8 cellular contexts compared by ENCODE assay signal in the genomic region with DNA sequence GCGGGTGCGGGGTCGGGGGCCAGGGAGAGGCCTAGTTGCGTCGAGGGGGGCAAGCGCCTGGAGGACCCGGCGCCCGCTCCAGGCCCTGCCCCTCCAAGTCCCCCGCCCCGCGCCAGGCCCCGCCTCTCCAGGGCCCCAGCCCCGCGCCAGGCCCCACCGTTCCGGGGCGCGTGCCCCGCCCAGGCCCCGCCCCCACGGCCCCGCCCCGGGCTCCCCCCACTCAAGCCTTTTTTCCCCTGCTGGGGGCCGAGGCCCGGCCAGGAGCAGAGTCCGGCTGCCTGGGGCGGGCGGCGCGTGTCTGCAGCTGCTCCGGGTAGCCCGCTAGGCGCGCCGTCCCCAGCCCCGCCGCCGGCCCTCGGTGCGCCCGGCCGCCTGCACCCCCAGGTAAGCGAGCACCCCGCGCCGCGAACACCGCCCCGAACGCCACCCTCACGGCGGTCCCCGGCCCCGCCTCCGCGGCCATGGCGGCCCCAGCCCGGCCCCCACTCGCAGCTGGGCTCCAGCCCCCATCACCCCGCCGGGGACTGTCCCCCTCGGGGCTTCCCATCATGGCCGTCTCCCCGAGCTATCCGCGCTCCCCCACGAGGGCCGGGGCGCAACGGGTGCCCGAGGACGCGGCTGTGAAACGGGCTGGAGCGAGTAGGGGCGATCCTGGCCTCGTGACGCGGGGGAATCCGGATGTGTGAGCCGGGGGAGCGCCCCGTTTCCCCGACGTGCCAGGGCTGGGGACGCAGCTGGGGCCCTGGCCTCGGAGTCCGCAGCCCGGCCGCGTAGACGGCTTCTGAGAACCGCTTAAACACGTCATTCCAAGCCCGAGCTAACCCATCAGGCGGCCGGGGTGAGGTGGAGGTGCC. TPM values are rescaled to one million over a fixed set of nuclear protein-coding genes. Genes with fewer than 3 reads are reported as not detected.
DNase-seq lines count a peak whose midpoint lies in the region; ATAC-seq and TF ChIP-seq lines count a peak whose summit lies in the region.

A gene with protein sequence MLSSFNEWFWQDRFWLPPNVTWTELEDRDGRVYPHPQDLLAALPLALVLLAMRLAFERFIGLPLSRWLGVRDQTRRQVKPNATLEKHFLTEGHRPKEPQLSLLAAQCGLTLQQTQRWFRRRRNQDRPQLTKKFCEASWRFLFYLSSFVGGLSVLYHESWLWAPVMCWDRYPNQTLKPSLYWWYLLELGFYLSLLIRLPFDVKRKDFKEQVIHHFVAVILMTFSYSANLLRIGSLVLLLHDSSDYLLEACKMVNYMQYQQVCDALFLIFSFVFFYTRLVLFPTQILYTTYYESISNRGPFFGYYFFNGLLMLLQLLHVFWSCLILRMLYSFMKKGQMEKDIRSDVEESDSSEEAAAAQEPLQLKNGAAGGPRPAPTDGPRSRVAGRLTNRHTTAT (plus strand): TSS at position 260 of the 854 bp plus-strand sequence. CDS start 41,707 bp downstream, outside the sequence.

- no peaks in the 10 kb centered on the region for H3K9me3 Mint-ChIP-seq in activated T-helper 2 cell treated with anti-CD3 and anti-CD28 coated beads, Interferon-gamma antibody, Interleukin-2, Interleukin-4, amounts not matched to agents 10 μg/mL and 5 μg/mL and 100 μg/mL, durations not matched to agents 14 hours and 24 hours and 36 hours
- H3K9me3 Mint-ChIP-seq in nephron progenitor cell = no peaks in the 10 kb centered on the region

- no peak within 1 kb of the TSS for H3K27ac ChIP-seq in PC-3 (ENCODE audit: low read length)

- H3K4me3 Mint-ChIP-seq in activated T-helper 2 cell treated with anti-CD3 and anti-CD28 coated beads, Interferon-gamma antibody, Interleukin-2, Interleukin-4, amounts not matched to agents 10 μg/mL and 5 μg/mL and 100 μg/mL, durations not matched to agents 14 hours and 24 hours and 36 hours (ENCODE audit: low read depth) = peak within 1 kb of the TSS; percentile 94
- H3K4me3 Mint-ChIP-seq in nephron progenitor cell = peak within 1 kb of the TSS; percentile 85

- POLR2A ChIA-PET in PC-3 (lab: Charles Lee; ENCODE audit: unreplicated experiment) = interaction anchor here (0.5 kb wide), 1 partner anchor 13 kb away, joined by 17 read pairs; no protein-coding TSS in a partner anchor

- CTCF ChIA-PET in PC-3 (lab: Charles Lee) = no interaction called here

- H3K9me2 ChIP-seq in PC-3 (replicated peaks; ENCODE audit: low read length) = no peaks in the 10 kb centered on the region

- H3K9me3 ChIP-seq in PC-3 (ENCODE audit: low read length) = no peaks in the 10 kb centered on the region

- peak within 1 kb of the TSS; percentile 91 for H3K27ac Mint-ChIP-seq in activated T-helper 2 cell treated with anti-CD3 and anti-CD28 coated beads, Interferon-gamma antibody, Interleukin-2, Interleukin-4, amounts not matched to agents 10 μg/mL and 5 μg/mL and 100 μg/mL, durations not matched to agents 14 hours and 24 hours and 36 hours
- H3K27ac Mint-ChIP-seq in nephron progenitor cell = peak within 1 kb of the TSS; percentile 61

- H3F3A ChIP-seq in PC-3 (ENCODE audit: low read length, unreplicated experiment) = no peaks in the 10 kb centered on the region

- no peaks in the 10 kb centered on the region for H4K20me1 ChIP-seq in PC-3 (ENCODE audit: low read length)

- H3K79me2 ChIP-seq in PC-3 (ENCODE audit: low read length) = no peaks in the 10 kb centered on the region

- H3K4me1 Mint-ChIP-seq in activated T-helper 2 cell treated with anti-CD3 and anti-CD28 coated beads, Interferon-gamma antibody, Interleukin-2, Interleukin-4, amounts not matched to agents 10 μg/mL and 5 μg/mL and 100 μg/mL, durations not matched to agents 14 hours and 24 hours and 36 hours (ENCODE audit: low read depth) = peaks cover 21% of the 10 kb centered on the region
- peaks cover 34% of the 10 kb centered on the region for H3K4me1 Mint-ChIP-seq in nephron progenitor cell

- H3K36me3 Mint-ChIP-seq in activated T-helper 2 cell treated with anti-CD3 and anti-CD28 coated beads, Interferon-gamma antibody, Interleukin-2, Interleukin-4, amounts not matched to agents 10 μg/mL and 5 μg/mL and 100 μg/mL, durations not matched to agents 14 hours and 24 hours and 36 hours (ENCODE audit: low read depth) = peaks cover 17% of the 10 kb centered on the region
- peaks cover 7% of the 10 kb centered on the region for H3K36me3 Mint-ChIP-seq in nephron progenitor cell (ENCODE audit: low read depth)

- peak within 1 kb of the TSS; percentile 68 for H3K9ac ChIP-seq in PC-3 (ENCODE audit: low read length)

- H3K4me3 ChIP-seq in PC-3 (ENCODE audit: low read length) (peak within 1 kb of the TSS; percentile 82), fibroblast of villous mesenchyme (ENCODE audit: low read depth, low read length) (peak within 1 kb of the TSS; percentile 61)

- no peaks in the 10 kb centered on the region for H3K36me3 ChIP-seq in PC-3 (ENCODE audit: low read depth, low read length)

- ATAC-seq in HG03095 (IDR thresholded peaks at IDR 0.05; ENCODE audit: unreplicated experiment) (peak; percentile 42), PC-3 (peak; percentile 56)

- peak within 1 kb of the TSS; percentile 98 for H2AFZ ChIP-seq in PC-3 (ENCODE audit: low read length)

- TF ChIP-seq CTCF in PC-3 (conservative IDR thresholded peaks at IDR 0.05; ENCODE audit: low read depth, low read length) (no peak), fibroblast of villous mesenchyme (IDR thresholded peaks at IDR 0.05; ENCODE audit: insufficient read depth, low read depth, low read length) (no peak), nephron progenitor cell (IDR thresholded peaks at IDR 0.05) (no peak)

- TF ChIP-seq POLR2A in GM18526 (IDR thresholded peaks at IDR 0.05; ENCODE audit: extremely low read depth, insufficient read length) = peak; percentile 54

- intact Hi-C loops in PC-3 (cut with micrococcal nuclease) = no loop called here
- intact Hi-C loops in activated T-helper 2 cell treated with anti-CD3 and anti-CD28 coated beads, Interferon-gamma antibody, Interleukin-2, Interleukin-4, amounts not matched to agents 10 μg/mL and 5 μg/mL and 100 μg/mL, durations not matched to agents 14 hours and 24 hours and 36 hours (cut with micrococcal nuclease) = loop anchor here (2.0 kb wide), 1 partner anchor 15 kb away; no protein-coding TSS in a partner anchor

- H3K4me1 ChIP-seq in PC-3 (ENCODE audit: insufficient read depth, low read length) = peaks cover 25% of the 10 kb centered on the region

- H3K27me3 Mint-ChIP-seq in activated T-helper 2 cell treated with anti-CD3 and anti-CD28 coated beads, Interferon-gamma antibody, Interleukin-2, Interleukin-4, amounts not matched to agents 10 μg/mL and 5 μg/mL and 100 μg/mL, durations not matched to agents 14 hours and 24 hours and 36 hours (ENCODE audit: low read depth) = peaks cover 2% of the 10 kb centered on the region
- H3K27me3 Mint-ChIP-seq in nephron progenitor cell (ENCODE audit: low read depth, poor library complexity) = peaks cover 14% of the 10 kb centered on the region

- DNase-seq in A172 (ENCODE audit: low spot score) (no peak), PC-3 (peak; percentile 52), fibroblast of villous mesenchyme (ENCODE audit: low read depth) (peak; percentile 28), nephron progenitor cell (peak; percentile 91)
- DNase-seq in activated T-helper 2 cell treated with anti-CD3 and anti-CD28 coated beads, Interferon-gamma antibody, Interleukin-2, Interleukin-4, amounts not matched to agents 10 μg/mL and 5 μg/mL and 100 μg/mL, durations not matched to agents 14 hours and 24 hours and 36 hours (ENCODE audit: low spot score) = peak; percentile 77
- DNase-seq in stimulated activated naive CD4-positive, alpha-beta T cell treated with Interleukin-2 at 50 U/mL for 16 hours (lab: John Stamatoyannopoulos, UW) = peak; percentile 78

- BruUV-seq in PC-3 (replicated peaks; lab: Mats Ljungman, UMichigan) = no TSS peak

- peak within 1 kb of the TSS; percentile 96 for H3K4me2 ChIP-seq in PC-3 (ENCODE audit: low read length)

- H3K27me3 ChIP-seq in PC-3 (ENCODE audit: low read length) = 0 out of 2 replicates have a peak, but pooled peaks cover 2% of the 10 kb centered on the region

RNA-seq across cellular contexts. Expression of the gene that starts here (rescaled TPM):
- total RNA-seq in A172 (2014; rRNA removed; shearing (Covaris generic)) = 18.3 and 19.7 TPM in 2 replicates
- total RNA-seq in PC-3 (2014; rRNA removed) (39.3 and 43.9 TPM in 2 replicates), fibroblast of villous mesenchyme (6.0 and 10.3 TPM in 2 replicates)
- total RNA-seq in activated T-helper 2 cell treated with anti-CD3 and anti-CD28 coated beads, Interferon-gamma antibody, Interleukin-2, Interleukin-4, amounts not matched to agents 10 μg/mL and 5 μg/mL and 100 μg/mL, durations not matched to agents 14 hours and 24 hours and 36 hours = 29.1 and 30.0 TPM in 2 replicates
